ENCODE assay signal across 14 cellular contexts in genomic region chr5:142825378-142826089, GRCh38. TPM values are rescaled to one million over a fixed set of nuclear protein-coding genes. Genes with fewer than 3 reads are reported as not detected.
DNase-seq lines count a peak whose midpoint lies in the region; ATAC-seq and TF ChIP-seq lines count a peak whose summit lies in the region.
"Had no signal": no experiment of that assay in that cellular context is flagged by ENCODE, and none has a peak within 500 bp of the region (broad histone marks: within the 10 kb centered on the region; RNA-seq: fewer than 3 reads in every experiment).

No MANE protein-coding gene starts in this region.

- peak overlapping the region; percentile 51 for H3K27ac Mint-ChIP-seq in stimulated activated naive CD8-positive, alpha-beta T cell treated with anti-CD3 and anti-CD28 coated beads, Interleukin-15, Interleukin-2, amounts not matched to agents 100 ng/mL and 50 ng/mL, for 24 hours
- peak overlapping the region in 1 of 2 donors; percentile 12 for H3K27ac Mint-ChIP-seq in stimulated activated naive CD8-positive, alpha-beta T cell treated with anti-CD3 and anti-CD28 coated beads, Interleukin-15, amount 100 ng/mL, for 72 hours
- peak overlapping the region; percentile 78 for H3K27ac Mint-ChIP-seq in dendritic cell treated with granulocyte-macrophage colony-stimulating factor and Interleukin-4, amounts not matched to agents 40 ng/mL and 50 ng/mL, for 4 days
- peak overlapping the region; percentile 6 to 79 for H3K27ac Mint-ChIP-seq in natural killer cell
- H3K27ac Mint-ChIP-seq: type B pancreatic cell had no signal

- intact Hi-C loops in dendritic cell treated with granulocyte-macrophage colony-stimulating factor and Interleukin-4, amounts not matched to agents 40 ng/mL and 50 ng/mL, for 4 days (cut with micrococcal nuclease), result no loop called here
- intact Hi-C loops in natural killer cell (cut with micrococcal nuclease), result loop anchor here (2.0 kb wide), 1 partner anchor 39 kb away; no protein-coding TSS in a partner anchor

- H3K9me3 Mint-ChIP-seq in stimulated activated naive CD8-positive, alpha-beta T cell treated with anti-CD3 and anti-CD28 coated beads, Interleukin-15, Interleukin-2, amounts not matched to agents 100 ng/mL and 50 ng/mL, for 24 hours, result peaks cover 6% of the 10 kb centered on the region
- no peaks in the 10 kb centered on the region for H3K9me3 Mint-ChIP-seq in stimulated activated naive CD8-positive, alpha-beta T cell treated with anti-CD3 and anti-CD28 coated beads, Interleukin-15, amount 100 ng/mL, for 72 hours
- no peaks in the 10 kb centered on the region for H3K9me3 Mint-ChIP-seq in dendritic cell treated with granulocyte-macrophage colony-stimulating factor and Interleukin-4, amounts not matched to agents 40 ng/mL and 50 ng/mL, for 4 days
- H3K9me3 Mint-ChIP-seq in natural killer cell, result no peaks in the 10 kb centered on the region
- H3K9me3 Mint-ChIP-seq: activated T-helper 2 cell treated with anti-CD3 and anti-CD28 coated beads, Interferon-gamma antibody, Interleukin-2, Interleukin-4, amounts not matched to agents 10 μg/mL and 5 μg/mL and 100 μg/mL, durations not matched to agents 14 hours and 24 hours and 36 hours had no signal

- ATAC-seq in stimulated activated naive CD8-positive, alpha-beta T cell treated with anti-CD3 and anti-CD28 coated beads, Interleukin-15, amount 100 ng/mL, for 72 hours, result no peak
- ATAC-seq in natural killer cell, result no peak
- no peak for ATAC-seq in GM19452 (IDR thresholded peaks at IDR 0.05; ENCODE audit: unreplicated experiment)
- ATAC-seq in HG03095 (IDR thresholded peaks at IDR 0.05; ENCODE audit: unreplicated experiment), result no peak

- no peak for DNase-seq in stimulated activated naive CD8-positive, alpha-beta T cell treated with anti-CD3 and anti-CD28 coated beads, Interleukin-15, amount 100 ng/mL, for 72 hours
- DNase-seq in natural killer cell (no peak), activated gamma-delta T cell treated with Interleukin-2 at 50 U/mL for 16 hours (no peak), NCI-H1092 (lab: John Stamatoyannopoulos, UW) (no peak)
- DNase-seq: erythroblast, H7, NCI-H1436, NCI-H526 had no signal

- TF ChIP-seq CTCF in natural killer cell (IDR thresholded peaks at IDR 0.05), result no peak

- H3K36me3 Mint-ChIP-seq in stimulated activated naive CD8-positive, alpha-beta T cell treated with anti-CD3 and anti-CD28 coated beads, Interleukin-15, Interleukin-2, amounts not matched to agents 100 ng/mL and 50 ng/mL, for 24 hours (ENCODE audit: low read depth), result peaks cover 4% of the 10 kb centered on the region
- H3K36me3 Mint-ChIP-seq in dendritic cell treated with granulocyte-macrophage colony-stimulating factor and Interleukin-4, amounts not matched to agents 40 ng/mL and 50 ng/mL, for 4 days (ENCODE audit: low read depth), result peaks cover 7% of the 10 kb centered on the region
- no peaks in the 10 kb centered on the region for H3K36me3 Mint-ChIP-seq in natural killer cell

- no peak overlapping the region for H3K4me3 Mint-ChIP-seq in stimulated activated naive CD8-positive, alpha-beta T cell treated with anti-CD3 and anti-CD28 coated beads, Interleukin-15, Interleukin-2, amounts not matched to agents 100 ng/mL and 50 ng/mL, for 24 hours
- peak overlapping the region in 1 of 2 donors; percentile 23 for H3K4me3 Mint-ChIP-seq in stimulated activated naive CD8-positive, alpha-beta T cell treated with anti-CD3 and anti-CD28 coated beads, Interleukin-15, amount 100 ng/mL, for 72 hours
- no peak overlapping the region for H3K4me3 Mint-ChIP-seq in dendritic cell treated with granulocyte-macrophage colony-stimulating factor and Interleukin-4, amounts not matched to agents 40 ng/mL and 50 ng/mL, for 4 days
- peak overlapping the region; percentile 43 for H3K4me3 Mint-ChIP-seq in natural killer cell
- H3K4me3 Mint-ChIP-seq: type B pancreatic cell had no signal

- H3K4me1 Mint-ChIP-seq in stimulated activated naive CD8-positive, alpha-beta T cell treated with anti-CD3 and anti-CD28 coated beads, Interleukin-15, Interleukin-2, amounts not matched to agents 100 ng/mL and 50 ng/mL, for 24 hours (ENCODE audit: low read depth), result peaks cover 86% of the 10 kb centered on the region
- H3K4me1 Mint-ChIP-seq in stimulated activated naive CD8-positive, alpha-beta T cell treated with anti-CD3 and anti-CD28 coated beads, Interleukin-15, amount 100 ng/mL, for 72 hours, result peaks cover 93% of the 10 kb centered on the region
- peaks cover 96% of the 10 kb centered on the region for H3K4me1 Mint-ChIP-seq in dendritic cell treated with granulocyte-macrophage colony-stimulating factor and Interleukin-4, amounts not matched to agents 40 ng/mL and 50 ng/mL, for 4 days (ENCODE audit: low read depth)
- peaks cover 94 to 95% of the 10 kb centered on the region in 2 donors for H3K4me1 Mint-ChIP-seq in natural killer cell

- no peaks in the 10 kb centered on the region for H3K27me3 Mint-ChIP-seq in stimulated activated naive CD8-positive, alpha-beta T cell treated with anti-CD3 and anti-CD28 coated beads, Interleukin-15, Interleukin-2, amounts not matched to agents 100 ng/mL and 50 ng/mL, for 24 hours
- no peaks in the 10 kb centered on the region for H3K27me3 Mint-ChIP-seq in stimulated activated naive CD8-positive, alpha-beta T cell treated with anti-CD3 and anti-CD28 coated beads, Interleukin-15, amount 100 ng/mL, for 72 hours
- no peaks in the 10 kb centered on the region for H3K27me3 Mint-ChIP-seq in dendritic cell treated with granulocyte-macrophage colony-stimulating factor and Interleukin-4, amounts not matched to agents 40 ng/mL and 50 ng/mL, for 4 days
- no peaks in the 10 kb centered on the region for H3K27me3 Mint-ChIP-seq in natural killer cell (ENCODE audit: low read depth in 2 of 2)
- H3K27me3 Mint-ChIP-seq: type B pancreatic cell had no signal

RNA-seq across cellular contexts. Expression of gene ARHGAP26, which starts 55.4 kb away (rescaled TPM):
- total RNA-seq in natural killer cell, result 100 to 1,000 TPM; 153 to 159 (median 158) TPM
